Comparison of ENCODE assay signal across 26 cellular contexts in genomic region chr14:97290977-97291376, GRCh38.
DNase-seq lines count a peak whose midpoint lies in the region; ATAC-seq, FAIRE-seq and TF ChIP-seq lines count a peak whose summit lies in the region.
"Had no signal": no experiment of that assay in that cellular context is flagged by ENCODE, and none has a peak within 500 bp of the region (broad histone marks: within the 10 kb centered on the region; RNA-seq: fewer than 3 reads in every experiment).

No MANE protein-coding gene starts in this region.

- no peaks in the 10 kb centered on the region for H3F3A ChIP-seq in PC-3 (ENCODE audit: low read length, unreplicated experiment)

- H3K36me3 Mint-ChIP-seq in astrocyte (ENCODE audit: low read depth, unreplicated experiment) (no peaks in the 10 kb centered on the region), WTC11 (no peaks in the 10 kb centered on the region)
- H3K36me3 Mint-ChIP-seq: T-cell had no signal

- BruUV-seq in PC-3 (replicated peaks; lab: Mats Ljungman, UMichigan), result no TSS peak

- H3K4me1 ChIP-seq in PC-3 (ENCODE audit: insufficient read depth, low read length) (no peaks in the 10 kb centered on the region), astrocyte (ENCODE audit: insufficient read depth, low read length) (no peaks in the 10 kb centered on the region), left ventricle myocardium inferior (no peaks in the 10 kb centered on the region)

- peak; percentile 8 for DNase-seq in CD1c-positive myeloid dendritic cell (ENCODE audit: extremely low spot score)
- peak; percentile 42 for DNase-seq in GDM1 (lab: John Stamatoyannopoulos, UW)
- DNase-seq in PC-3, result no peak
- peak; percentile 26 for DNase-seq in astrocyte (ENCODE audit: low read depth)
- DNase-seq in left ventricle myocardium inferior, result no peak
- no peak for DNase-seq in KG1 (lab: John Stamatoyannopoulos, UW)
- DNase-seq in WTC11 (ENCODE audit: low spot score), result no peak
- DNase-seq: ACHN, COR-L47, DMS 273 treated with DMSO at 0.1 percent for 48 hours, Kasumi-1, MG63, NCI-H1417 treated with DMSO at 0.1 percent for 48 hours, NCI-H187 treated with DMSO at 0.1 percent for 48 hours, NCI-H2227 treated with DMSO at 0.1 percent for 48 hours, NCI-H510A treated with DMSO at 0.1 percent for 48 hours, NCI-H774, RPMI8226, SHP77 treated with DMSO at 0.1 percent for 48 hours, SK-N-SH, T-cell had no signal

- H3K27ac Mint-ChIP-seq in astrocyte (ENCODE audit: unreplicated experiment) (no peak overlapping the region), WTC11 (no peak overlapping the region)
- H3K27ac Mint-ChIP-seq: T-cell had no signal

- H3K27me3 Mint-ChIP-seq in astrocyte (ENCODE audit: low read depth, unreplicated experiment) (peaks cover 21% of the 10 kb centered on the region), WTC11 (ENCODE audit: low read depth) (peaks cover 8% of the 10 kb centered on the region)

- H3K4me3 Mint-ChIP-seq in astrocyte (ENCODE audit: unreplicated experiment), result no peak overlapping the region
- H3K4me3 Mint-ChIP-seq in WTC11, result no peak overlapping the region
- H3K4me3 Mint-ChIP-seq: T-cell had no signal

- H3K9me2 ChIP-seq in PC-3 (replicated peaks; ENCODE audit: low read length), result no peaks in the 10 kb centered on the region
- H3K9me2 ChIP-seq: SK-N-SH had no signal

- POLR2A ChIA-PET in PC-3 (lab: Charles Lee; ENCODE audit: unreplicated experiment) (no interaction called here), WTC11 (lab: Charles Lee) (no interaction called here)

- H3K27me3 ChIP-seq in PC-3 (ENCODE audit: low read length), result peaks cover 66% of the 10 kb centered on the region
- peaks cover 11% of the 10 kb centered on the region for H3K27me3 ChIP-seq in astrocyte (ENCODE audit: insufficient read depth, low read length)
- peaks cover 80% of the 10 kb centered on the region for H3K27me3 ChIP-seq in left ventricle myocardium inferior (ENCODE audit: low read depth)
- H3K27me3 ChIP-seq: MG63 had no signal

- H3K4me1 Mint-ChIP-seq in astrocyte (ENCODE audit: low read depth, unreplicated experiment) (peaks cover 7% of the 10 kb centered on the region), WTC11 (peaks cover 8% of the 10 kb centered on the region)

- no peaks in the 10 kb centered on the region for H3K9me3 ChIP-seq in PC-3 (ENCODE audit: low read length)
- no peaks in the 10 kb centered on the region for H3K9me3 ChIP-seq in astrocyte (ENCODE audit: insufficient read depth, low read depth, low read length)
- H3K9me3 ChIP-seq in left ventricle myocardium inferior (replicated peaks), result no peaks in the 10 kb centered on the region
- H3K9me3 ChIP-seq: MG63, SK-N-SH had no signal

- no peak overlapping the region for H3K4me3 ChIP-seq in PC-3 (ENCODE audit: low read length)
- H3K4me3 ChIP-seq in astrocyte (ENCODE audit: insufficient read depth, low read depth, low read length), result no peak overlapping the region
- no peak overlapping the region for H3K4me3 ChIP-seq in left ventricle myocardium inferior
- H3K4me3 ChIP-seq: MG63 had no signal

- H3K79me2 ChIP-seq in PC-3 (ENCODE audit: low read length) (no peaks in the 10 kb centered on the region), astrocyte (ENCODE audit: insufficient read depth, low read length) (no peaks in the 10 kb centered on the region)

- no peak overlapping the region for H3K27ac ChIP-seq in PC-3 (ENCODE audit: low read length)
- H3K27ac ChIP-seq in astrocyte (ENCODE audit: low read depth, low read length), result no peak overlapping the region
- no peak overlapping the region for H3K27ac ChIP-seq in left ventricle myocardium inferior (replicated peaks)
- H3K27ac ChIP-seq: C4-2B had no signal

- ATAC-seq in PC-3 (peak; percentile 51), WTC11 (no peak), HG03565 (IDR thresholded peaks at IDR 0.05; ENCODE audit: unreplicated experiment) (no peak)
- ATAC-seq: T-cell had no signal

- H2AFZ ChIP-seq in PC-3 (ENCODE audit: low read length) (no peak overlapping the region), astrocyte (ENCODE audit: low read depth, low read length) (no peak overlapping the region)

- CTCF ChIA-PET in PC-3 (lab: Charles Lee) (no interaction called here), WTC11 (lab: Charles Lee) (interaction anchor here (1.5 kb wide), 1 partner anchor 8 kb away, joined by 10 read pairs; no protein-coding TSS in a partner anchor)

- H4K20me1 ChIP-seq in PC-3 (ENCODE audit: low read length) (no peaks in the 10 kb centered on the region), astrocyte (ENCODE audit: insufficient read depth, low read length) (no peaks in the 10 kb centered on the region)

- FAIRE-seq in astrocyte (lab: Jason Lieb, UNC), result no peak
- FAIRE-seq: GM12891, GM18507, H54 had no signal

- no peak overlapping the region for H3K9ac ChIP-seq in PC-3 (ENCODE audit: low read length)
- H3K9ac ChIP-seq in astrocyte (ENCODE audit: low read length), result no peak overlapping the region
- H3K9ac ChIP-seq: SK-N-SH had no signal

- H3K9me3 Mint-ChIP-seq in astrocyte (ENCODE audit: unreplicated experiment) (peaks cover 1% of the 10 kb centered on the region), WTC11 (peaks cover 5% of the 10 kb centered on the region; the same call in 1 of the 2 replicates)
- H3K9me3 Mint-ChIP-seq: T-cell had no signal

- H3K36me3 ChIP-seq in PC-3 (ENCODE audit: low read depth, low read length) (no peaks in the 10 kb centered on the region), astrocyte (ENCODE audit: insufficient read depth, low read length) (no peaks in the 10 kb centered on the region), left ventricle myocardium inferior (no peaks in the 10 kb centered on the region)
- H3K36me3 ChIP-seq: MG63 had no signal

- intact Hi-C loops in PC-3 (cut with micrococcal nuclease), result no loop called here
- intact Hi-C loops in left ventricle myocardium inferior (cut with micrococcal nuclease), result no loop called here

- H3K4me2 ChIP-seq in PC-3 (ENCODE audit: low read length), result no peak overlapping the region
- no peak overlapping the region for H3K4me2 ChIP-seq in astrocyte (ENCODE audit: low read length)
- H3K4me2 ChIP-seq: SK-N-SH had no signal

- TF ChIP-seq CTCF in PC-3 (conservative IDR thresholded peaks at IDR 0.05; ENCODE audit: low read depth, low read length) (no peak), astrocyte (IDR thresholded peaks at IDR 0.05; ENCODE audit: insufficient read depth, low read depth, low read length) (no peak), left ventricle myocardium inferior (IDR thresholded peaks at IDR 0.05; ENCODE audit: borderline replicate concordance) (no peak), WTC11 (IDR thresholded peaks at IDR 0.05) (no peak)

TF ChIP-seq in WTC11, 78 proteins besides CTCF, POLR2A, EP300 and RAD21 (continues in another document):
- TF ChIP-seq ATF2 (CRISPR knock-in tag; IDR thresholded peaks at IDR 0.05; ENCODE audit: borderline replicate concordance, low read depth) (no peak), NR2C2 (CRISPR knock-in tag; IDR thresholded peaks at IDR 0.05) (no peak), ERG (CRISPR knock-in tag; IDR thresholded peaks at IDR 0.05) (no peak), MXD4 (CRISPR knock-in tag; IDR thresholded peaks at IDR 0.05; ENCODE audit: borderline replicate concordance) (no peak), FOXK1 (CRISPR knock-in tag; IDR thresholded peaks at IDR 0.05) (no peak)
- TF ChIP-seq, protein P1, sequence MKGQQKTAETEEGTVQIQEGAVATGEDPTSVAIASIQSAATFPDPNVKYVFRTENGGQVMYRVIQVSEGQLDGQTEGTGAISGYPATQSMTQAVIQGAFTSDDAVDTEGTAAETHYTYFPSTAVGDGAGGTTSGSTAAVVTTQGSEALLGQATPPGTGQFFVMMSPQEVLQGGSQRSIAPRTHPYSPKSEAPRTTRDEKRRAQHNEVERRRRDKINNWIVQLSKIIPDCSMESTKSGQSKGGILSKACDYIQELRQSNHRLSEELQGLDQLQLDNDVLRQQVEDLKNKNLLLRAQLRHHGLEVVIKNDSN (CRISPR knock-in tag; IDR thresholded peaks at IDR 0.05), result no peak
- TF ChIP-seq, protein P2, sequence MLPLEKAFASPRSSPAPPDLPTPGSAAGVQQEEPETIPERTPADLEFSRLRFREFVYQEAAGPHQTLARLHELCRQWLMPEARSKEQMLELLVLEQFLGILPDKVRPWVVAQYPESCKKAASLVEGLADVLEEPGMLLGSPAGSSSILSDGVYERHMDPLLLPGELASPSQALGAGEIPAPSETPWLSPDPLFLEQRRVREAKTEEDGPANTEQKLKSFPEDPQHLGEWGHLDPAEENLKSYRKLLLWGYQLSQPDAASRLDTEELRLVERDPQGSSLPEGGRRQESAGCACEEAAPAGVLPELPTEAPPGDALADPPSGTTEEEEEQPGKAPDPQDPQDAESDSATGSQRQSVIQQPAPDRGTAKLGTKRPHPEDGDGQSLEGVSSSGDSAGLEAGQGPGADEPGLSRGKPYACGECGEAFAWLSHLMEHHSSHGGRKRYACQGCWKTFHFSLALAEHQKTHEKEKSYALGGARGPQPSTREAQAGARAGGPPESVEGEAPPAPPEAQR (CRISPR knock-in tag; IDR thresholded peaks at IDR 0.05), result no peak

Comparison
In these comparisons a context has a peak if more than half of its experiments do, and no peak if none do; other contexts are left out.
1. DNase-seq: peak in CD1c-positive myeloid dendritic cell (single experiment), GDM1 (single experiment) and astrocyte (single experiment); none in PC-3 (single experiment), left ventricle myocardium inferior (single experiment), KG1 (single experiment) and WTC11 (single experiment).